Comparison of ENCODE assay signal across 8 cellular contexts in genomic region chr5:154273028-154273617, GRCh38.
DNase-seq lines count a peak whose midpoint lies in the region; ATAC-seq lines count a peak whose summit lies in the region.

No MANE protein-coding gene starts in this region.

- DNase-seq in AML-193 (lab: John Stamatoyannopoulos, UW) (peak; percentile 15 to 16), mesenteric fat pad (ENCODE audit: low spot score) (no peak)
- DNase-seq in central memory CD4-positive, alpha-beta T cell, result peak; percentile 2
- DNase-seq in natural killer cell treated with Interleukin-12 subunit alpha and Interleukin-12 subunit beta and Interleukin-15 and Interleukin-18, amount 100 ng/mL, for 72 hours (ENCODE audit: low spot score), result no peak

- no peaks in the 10 kb centered on the region for H3K9me3 Mint-ChIP-seq in natural killer cell treated with Interleukin-12 subunit alpha and Interleukin-12 subunit beta and Interleukin-15 and Interleukin-18, amount 100 ng/mL, for 72 hours

- peaks cover 52 to 58% of the 10 kb centered on the region in 2 donors for H3K4me1 Mint-ChIP-seq in natural killer cell treated with Interleukin-12 subunit alpha and Interleukin-12 subunit beta and Interleukin-15 and Interleukin-18, amount 100 ng/mL, for 72 hours (ENCODE audit: low read depth in 2 of 2)

- H3K36me3 Mint-ChIP-seq in natural killer cell treated with Interleukin-12 subunit alpha and Interleukin-12 subunit beta and Interleukin-15 and Interleukin-18, amount 100 ng/mL, for 72 hours, result no peaks in the 10 kb centered on the region

- H3K27ac Mint-ChIP-seq in natural killer cell treated with Interleukin-12 subunit alpha and Interleukin-12 subunit beta and Interleukin-15 and Interleukin-18, amount 100 ng/mL, for 72 hours, result peak overlapping the region; percentile 52 to 73

- peak overlapping the region; percentile 63 for H3K4me3 Mint-ChIP-seq in natural killer cell treated with Interleukin-12 subunit alpha and Interleukin-12 subunit beta and Interleukin-15 and Interleukin-18, amount 100 ng/mL, for 72 hours

- H3K27me3 Mint-ChIP-seq in natural killer cell treated with Interleukin-12 subunit alpha and Interleukin-12 subunit beta and Interleukin-15 and Interleukin-18, amount 100 ng/mL, for 72 hours, result no peaks in the 10 kb centered on the region

- peak; percentile 62 for ATAC-seq in GM19035 (IDR thresholded peaks at IDR 0.05; ENCODE audit: unreplicated experiment)
- ATAC-seq in HG03469 (IDR thresholded peaks at IDR 0.05; ENCODE audit: unreplicated experiment), result peak; percentile 68
- ATAC-seq in natural killer cell treated with Interleukin-12 subunit alpha and Interleukin-12 subunit beta and Interleukin-15 and Interleukin-18, amount 100 ng/mL, for 72 hours, result peak; percentile 74 to 84
- ATAC-seq in HG02759 (IDR thresholded peaks at IDR 0.05; ENCODE audit: unreplicated experiment), result no peak
- no peak for ATAC-seq in GM19397 (IDR thresholded peaks at IDR 0.05; ENCODE audit: unreplicated experiment)

Comparison
In these comparisons a context has a peak if more than half of its experiments do, and no peak if none do; other contexts are left out.
1. DNase-seq: peak in AML-193 (2 of 2) and central memory CD4-positive, alpha-beta T cell (single experiment); none in natural killer cell treated with Interleukin-12 subunit alpha and Interleukin-12 subunit beta and Interleukin-15 and Interleukin-18, amount 100 ng/mL, for 72 hours (single experiment) and mesenteric fat pad (single experiment).
2. ATAC-seq: peak in GM19035 (single experiment), HG03469 (single experiment) and natural killer cell treated with Interleukin-12 subunit alpha and Interleukin-12 subunit beta and Interleukin-15 and Interleukin-18, amount 100 ng/mL, for 72 hours (2 of 2); none in HG02759 (single experiment) and GM19397 (single experiment).